8 cellular contexts compared by ENCODE assay signal in the genomic region with DNA sequence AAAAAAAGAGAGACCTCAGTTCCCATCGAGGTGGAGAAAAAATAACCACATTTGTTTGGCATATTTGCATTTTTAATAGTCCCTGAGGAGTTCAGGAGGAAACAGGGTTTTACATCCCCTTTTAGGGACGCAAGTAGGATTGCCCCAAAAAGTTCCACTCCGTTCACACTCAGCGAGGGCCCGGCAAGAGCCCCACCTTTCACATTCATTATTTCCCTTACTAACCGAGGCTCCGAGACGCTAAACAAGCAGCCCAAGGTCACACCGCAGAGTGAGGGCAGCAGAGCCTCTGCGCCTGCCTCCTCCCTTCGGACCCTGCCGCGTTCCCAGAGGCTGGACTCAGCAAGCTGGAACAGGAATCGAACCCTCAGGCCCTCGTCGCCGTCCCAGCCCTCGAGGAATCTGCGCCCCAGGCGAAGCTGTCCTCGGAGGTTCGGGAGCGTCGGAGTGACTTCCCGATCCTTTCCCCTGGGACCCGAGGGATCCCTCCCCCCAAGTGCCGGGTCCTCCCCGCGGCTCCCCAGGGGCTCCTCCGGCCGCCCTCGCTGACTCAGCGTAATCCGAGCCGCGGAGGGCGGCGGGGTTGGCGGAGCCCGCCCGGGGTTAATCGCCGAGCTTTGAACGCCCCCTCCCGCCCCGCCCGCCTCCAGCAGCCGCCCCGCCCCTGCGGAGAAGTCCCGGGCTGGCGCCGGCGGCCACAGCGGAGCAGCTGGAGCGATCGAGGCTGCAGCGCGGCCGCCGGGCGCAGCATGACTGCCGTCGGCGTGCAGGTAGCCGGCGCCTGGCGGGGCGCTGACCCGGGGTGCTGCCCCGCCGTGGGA. TPM values are rescaled to one million over a fixed set of nuclear protein-coding genes. Genes with fewer than 3 reads are reported as not detected.
DNase-seq lines count a peak whose midpoint lies in the region; ATAC-seq and TF ChIP-seq lines count a peak whose summit lies in the region.

A gene with protein sequence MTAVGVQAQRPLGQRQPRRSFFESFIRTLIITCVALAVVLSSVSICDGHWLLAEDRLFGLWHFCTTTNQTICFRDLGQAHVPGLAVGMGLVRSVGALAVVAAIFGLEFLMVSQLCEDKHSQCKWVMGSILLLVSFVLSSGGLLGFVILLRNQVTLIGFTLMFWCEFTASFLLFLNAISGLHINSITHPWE (plus strand): TSS at position 700 of the 821 bp plus-strand sequence. CDS start 50 bp downstream, at position 750.

- WGBS in urinary bladder = 5% methylated on average over 72 of the region's 72 CpGs

- no peaks in the 10 kb centered on the region for H3K9me3 ChIP-seq in RWPE2 (ENCODE audit: severe bottlenecking)
- H3K9me3 ChIP-seq in muscle layer of duodenum (ENCODE audit: control insufficient read depth in 1 of 2, low read length in 2 of 2) = no peaks in the 10 kb centered on the region

- H3K27ac ChIP-seq in RWPE2 (ENCODE audit: poor library complexity, severe bottlenecking) (no peak within 1 kb of the TSS), muscle layer of duodenum (ENCODE audit: low read length) (peak within 1 kb of the TSS; percentile 67), urinary bladder (ENCODE audit: low read depth) (peak within 1 kb of the TSS; percentile 83)

- peak within 1 kb of the TSS; percentile 33 for H3K4me3 ChIP-seq in RWPE2 (ENCODE audit: severe bottlenecking)
- peak within 1 kb of the TSS; percentile 55 to 63 for H3K4me3 ChIP-seq in muscle layer of duodenum (ENCODE audit: low read depth in 1 of 2, low read length in 2 of 2)
- peak within 1 kb of the TSS; percentile 64 for H3K4me3 ChIP-seq in urinary bladder (ENCODE audit: low read depth, low read length)

- peak; percentile 23 for TF ChIP-seq CTCF in RWPE2 (IDR thresholded peaks at IDR 0.05; ENCODE audit: poor library complexity, severe bottlenecking)

- H3K36me3 ChIP-seq in RWPE2 (ENCODE audit: low read depth) (no peaks in the 10 kb centered on the region), muscle layer of duodenum (ENCODE audit: control insufficient read depth in 1 of 2, insufficient read depth in 2 of 2, low read length in 2 of 2) (no peaks in the 10 kb centered on the region), urinary bladder (ENCODE audit: insufficient read depth) (no peaks in the 10 kb centered on the region)

- H3K27me3 ChIP-seq in RWPE2 (ENCODE audit: insufficient read depth, poor library complexity, severe bottlenecking) (no peaks in the 10 kb centered on the region), muscle layer of duodenum (ENCODE audit: low read depth, low read length) (no peaks in the 10 kb centered on the region)

- DNase-seq in activated CD4-positive, alpha-beta T cell treated with anti-CD3 and anti-CD28 coated beads for 48 hours = peak; percentile 11
- DNase-seq in activated CD4-positive, alpha-beta T cell treated with anti-CD3 and anti-CD28 coated beads, Interleukin-2, amount 50 U/mL, for 4 hours = no peak
- DNase-seq in RWPE2 (ENCODE audit: low spot score) = no peak

- ATAC-seq in GM21423 (IDR thresholded peaks at IDR 0.05; ENCODE audit: unreplicated experiment) (peak; percentile 62), HG03571 (IDR thresholded peaks at IDR 0.05; ENCODE audit: unreplicated experiment) (peak; percentile 74), RWPE2 (ENCODE audit: low read depth) (peak; percentile 83), esophagus mucosa (peak; percentile 59)

- H3K4me1 ChIP-seq in RWPE2 (ENCODE audit: insufficient read depth, poor library complexity, severe bottlenecking) = peaks cover 3% of the 10 kb centered on the region
- peaks cover 0 to 8% of the 10 kb centered on the region in 2 donors for H3K4me1 ChIP-seq in muscle layer of duodenum (ENCODE audit: control insufficient read depth in 1 of 2, insufficient read depth in 2 of 2, low read length in 2 of 2)
- peaks cover 2% of the 10 kb centered on the region for H3K4me1 ChIP-seq in urinary bladder (ENCODE audit: insufficient read depth)

RNA-seq across cellular contexts. Expression of the gene that starts here (rescaled TPM):
- total RNA-seq in esophagus mucosa (6.0 TPM), urinary bladder (1.1 TPM)
- polyA plus RNA-seq in urinary bladder = 7.8 TPM
